13 cellular contexts compared by ENCODE assay signal in genomic region chr9:2418619-2419018, GRCh38.
A peak's percentile ranks its signal among the peaks of the same experiment; 100 is the strongest.
DNase-seq lines count a peak whose midpoint lies in the region; ATAC-seq and TF ChIP-seq lines count a peak whose summit lies in the region.
"Had no signal": no experiment of that assay in that cellular context is flagged by ENCODE, and none has a peak within 500 bp of the region (broad histone marks: within the 10 kb centered on the region; RNA-seq: fewer than 3 reads in every experiment).

No MANE protein-coding gene starts in this region.

- H3K27me3 ChIP-seq in left ventricle myocardium inferior (ENCODE audit: low read depth) (no peaks in the 10 kb centered on the region), neural progenitor cell (no peaks in the 10 kb centered on the region)
- no peaks in the 10 kb centered on the region for H3K27me3 ChIP-seq in naive thymus-derived CD4-positive, alpha-beta T cell (ENCODE audit: control insufficient read depth in 2 of 2, insufficient read depth in 2 of 2, low read length in 2 of 2)
- H3K27me3 ChIP-seq: MG63 had no signal

- no peaks in the 10 kb centered on the region for H3K9me3 ChIP-seq in left ventricle myocardium inferior (replicated peaks)
- no peaks in the 10 kb centered on the region for H3K9me3 ChIP-seq in naive thymus-derived CD4-positive, alpha-beta T cell (ENCODE audit: control insufficient read depth in 2 of 3, low read length in 3 of 3)
- H3K9me3 ChIP-seq in neural progenitor cell (ENCODE audit: low read depth): no peaks in the 10 kb centered on the region
- H3K9me3 ChIP-seq: MG63, psoas muscle had no signal

- CTCF ChIA-PET in naive thymus-derived CD4-positive, alpha-beta T cell (lab: Charles Lee): no interaction called here

- H3K27ac ChIP-seq in left ventricle myocardium inferior (replicated peaks) (no peak overlapping the region), neural progenitor cell (no peak overlapping the region)
- no peak overlapping the region for H3K27ac ChIP-seq in naive thymus-derived CD4-positive, alpha-beta T cell (ENCODE audit: low read depth, low read length)
- H3K27ac ChIP-seq: psoas muscle had no signal

- H3K9me3 Mint-ChIP-seq in naive thymus-derived CD4-positive, alpha-beta T cell: peaks cover 0 to 5% (median 0%) of the 10 kb centered on the region in 11 donors
- no peaks in the 10 kb centered on the region for H3K9me3 Mint-ChIP-seq in neural progenitor cell
- H3K9me3 Mint-ChIP-seq: activated naive CD4-positive, alpha-beta T cell treated with anti-CD3 and anti-CD28 coated beads, Interleukin-2, amount 50 U/mL, for 24 hours; stimulated activated effector memory CD8-positive, alpha-beta T cell treated with anti-CD3 and anti-CD28 coated beads, Interleukin-12 subunit alpha, Interleukin-12 subunit beta, amount 100 ng/mL, for 72 hours had no signal

- H3K4me1 Mint-ChIP-seq in naive thymus-derived CD4-positive, alpha-beta T cell: no peaks in the 10 kb centered on the region
- H3K4me1 Mint-ChIP-seq in neural progenitor cell: peaks cover 13% of the 10 kb centered on the region
- H3K4me1 Mint-ChIP-seq: activated naive CD4-positive, alpha-beta T cell treated with anti-CD3 and anti-CD28 coated beads, Interleukin-2, amount 50 U/mL, for 24 hours; stimulated activated effector memory CD8-positive, alpha-beta T cell treated with anti-CD3 and anti-CD28 coated beads, Interleukin-12 subunit alpha, Interleukin-12 subunit beta, amount 100 ng/mL, for 72 hours; T-helper 17 cell had no signal

- H3K4me2 ChIP-seq in neural progenitor cell: no peak overlapping the region

- ATAC-seq in Right ventricle myocardium superior (ENCODE audit: poor library complexity) (peak; percentile 54), GM21528 (IDR thresholded peaks at IDR 0.05; ENCODE audit: low FRiP score, unreplicated experiment) (no peak), GM18502 (IDR thresholded peaks at IDR 0.05; ENCODE audit: poor library complexity, unreplicated experiment) (no peak)
- no peak for ATAC-seq in naive thymus-derived CD4-positive, alpha-beta T cell
- ATAC-seq: stimulated activated effector memory CD8-positive, alpha-beta T cell treated with anti-CD3 and anti-CD28 coated beads, Interleukin-12 subunit alpha, Interleukin-12 subunit beta, amount 100 ng/mL, for 72 hours; T-helper 17 cell had no signal

- no peaks in the 10 kb centered on the region for H3K36me3 Mint-ChIP-seq in naive thymus-derived CD4-positive, alpha-beta T cell
- H3K36me3 Mint-ChIP-seq in neural progenitor cell: no peaks in the 10 kb centered on the region
- H3K36me3 Mint-ChIP-seq: activated naive CD4-positive, alpha-beta T cell treated with anti-CD3 and anti-CD28 coated beads, Interleukin-2, amount 50 U/mL, for 24 hours; stimulated activated effector memory CD8-positive, alpha-beta T cell treated with anti-CD3 and anti-CD28 coated beads, Interleukin-12 subunit alpha, Interleukin-12 subunit beta, amount 100 ng/mL, for 72 hours had no signal

- H3K36me3 ChIP-seq in left ventricle myocardium inferior (peaks cover 3% of the 10 kb centered on the region), neural progenitor cell (no peaks in the 10 kb centered on the region)
- H3K36me3 ChIP-seq in naive thymus-derived CD4-positive, alpha-beta T cell (ENCODE audit: control insufficient read depth in 2 of 3, insufficient read depth in 3 of 3, low read length in 3 of 3): no peaks in the 10 kb centered on the region
- H3K36me3 ChIP-seq: MG63 had no signal

- no peak for DNase-seq in Right ventricle myocardium superior
- no peak for DNase-seq in left ventricle myocardium inferior
- DNase-seq in NCI-H748 treated with DMSO at 0.1 percent for 48 hours (lab: John Stamatoyannopoulos, UW): peak; percentile 79
- DNase-seq in globus pallidus (ENCODE audit: low spot score): peak; percentile 20
- DNase-seq in naive thymus-derived CD4-positive, alpha-beta T cell: no peak
- DNase-seq in neural progenitor cell (ENCODE audit: low spot score): no peak
- DNase-seq: MG63, psoas muscle, T-helper 17 cell had no signal

- no peaks in the 10 kb centered on the region for H3K79me2 ChIP-seq in neural progenitor cell (ENCODE audit: low read depth)

- H3F3A ChIP-seq in neural progenitor cell (ENCODE audit: low read depth): no peaks in the 10 kb centered on the region

- intact Hi-C loops in Right ventricle myocardium superior (cut with DNase I) (no loop called here), left ventricle myocardium inferior (cut with micrococcal nuclease) (no loop called here)
- intact Hi-C loops in naive thymus-derived CD4-positive, alpha-beta T cell (cut with micrococcal nuclease): no loop called here

- no peak overlapping the region for H3K4me3 Mint-ChIP-seq in naive thymus-derived CD4-positive, alpha-beta T cell
- no peak overlapping the region for H3K4me3 Mint-ChIP-seq in neural progenitor cell
- H3K4me3 Mint-ChIP-seq: activated naive CD4-positive, alpha-beta T cell treated with anti-CD3 and anti-CD28 coated beads, Interleukin-2, amount 50 U/mL, for 24 hours; stimulated activated effector memory CD8-positive, alpha-beta T cell treated with anti-CD3 and anti-CD28 coated beads, Interleukin-12 subunit alpha, Interleukin-12 subunit beta, amount 100 ng/mL, for 72 hours; T-helper 17 cell had no signal

- H4K20me1 ChIP-seq in neural progenitor cell (ENCODE audit: low read depth): no peaks in the 10 kb centered on the region

- TF ChIP-seq CTCF in left ventricle myocardium inferior (IDR thresholded peaks at IDR 0.05; ENCODE audit: borderline replicate concordance) (no peak), neural progenitor cell (IDR thresholded peaks at IDR 0.05) (no peak)

- H3K9ac ChIP-seq in neural progenitor cell: no peak overlapping the region

- peaks cover 16% of the 10 kb centered on the region for H3K4me1 ChIP-seq in left ventricle myocardium inferior
- no peaks in the 10 kb centered on the region for H3K4me1 ChIP-seq in naive thymus-derived CD4-positive, alpha-beta T cell (ENCODE audit: control insufficient read depth in 2 of 2, insufficient read depth in 2 of 2, low read length in 2 of 2)
- H3K4me1 ChIP-seq in neural progenitor cell: peaks cover 23% of the 10 kb centered on the region

- peaks cover 0 to 33% (median 19%) of the 10 kb centered on the region in 5 donors for H3K27me3 Mint-ChIP-seq in naive thymus-derived CD4-positive, alpha-beta T cell
- H3K27me3 Mint-ChIP-seq in neural progenitor cell (ENCODE audit: insufficient read depth, low read depth): no peaks in the 10 kb centered on the region

- POLR2A ChIA-PET in naive thymus-derived CD4-positive, alpha-beta T cell (lab: Charles Lee): no interaction called here

- no peak overlapping the region for H3K4me3 ChIP-seq in left ventricle myocardium inferior
- no peak overlapping the region for H3K4me3 ChIP-seq in naive thymus-derived CD4-positive, alpha-beta T cell (ENCODE audit: low read length)
- no peak overlapping the region for H3K4me3 ChIP-seq in neural progenitor cell
- H3K4me3 ChIP-seq: MG63, psoas muscle had no signal

- H2AFZ ChIP-seq in neural progenitor cell (replicated peaks): no peak overlapping the region

- H3K27ac Mint-ChIP-seq in naive thymus-derived CD4-positive, alpha-beta T cell: no peak overlapping the region
- H3K27ac Mint-ChIP-seq in neural progenitor cell: no peak overlapping the region
- H3K27ac Mint-ChIP-seq: activated naive CD4-positive, alpha-beta T cell treated with anti-CD3 and anti-CD28 coated beads, Interleukin-2, amount 50 U/mL, for 24 hours; stimulated activated effector memory CD8-positive, alpha-beta T cell treated with anti-CD3 and anti-CD28 coated beads, Interleukin-12 subunit alpha, Interleukin-12 subunit beta, amount 100 ng/mL, for 72 hours; T-helper 17 cell had no signal

Comparison
In these comparisons a context has a peak if more than half of its experiments do, and no peak if none do; other contexts are left out.
1. DNase-seq: peak in NCI-H748 treated with DMSO at 0.1 percent for 48 hours (single experiment) and globus pallidus (single experiment); none in Right ventricle myocardium superior (single experiment), left ventricle myocardium inferior (single experiment), naive thymus-derived CD4-positive, alpha-beta T cell (0 of 9) and neural progenitor cell (single experiment).